ENCODE assay signal across 8 cellular contexts in genomic region chr3:169390310-169390731, GRCh38.
A peak's percentile ranks its signal among the peaks of the same experiment; 100 is the strongest.
DNase-seq lines count a peak whose midpoint lies in the region; ATAC-seq and FAIRE-seq lines count a peak whose summit lies in the region.

No MANE protein-coding gene starts in this region.

- no peaks in the 10 kb centered on the region for H3K36me3 ChIP-seq in SJCRH30
- H3K36me3 ChIP-seq in mucosa of rectum (ENCODE audit: control insufficient read depth in 2 of 2, insufficient read depth in 2 of 2, low read length in 2 of 2), result no peaks in the 10 kb centered on the region

- peaks cover 7% of the 10 kb centered on the region for H3K27me3 Mint-ChIP-seq in activated naive CD4-positive, alpha-beta T cell treated with anti-CD3 and anti-CD28 coated beads, Interleukin-2, amount 10 ng/mL, durations not matched to agents 7 days and 5 days

- no peaks in the 10 kb centered on the region for H3K4me1 Mint-ChIP-seq in activated naive CD4-positive, alpha-beta T cell treated with anti-CD3 and anti-CD28 coated beads, Interleukin-2, amount 10 ng/mL, durations not matched to agents 7 days and 5 days

- no peaks in the 10 kb centered on the region for H3K9me3 Mint-ChIP-seq in activated naive CD4-positive, alpha-beta T cell treated with anti-CD3 and anti-CD28 coated beads, Interleukin-2, amount 10 ng/mL, durations not matched to agents 7 days and 5 days

- no peak for FAIRE-seq in GM19239 (lab: Jason Lieb, UNC)

- peak; percentile 70 for ATAC-seq in HG02973 (IDR thresholded peaks at IDR 0.05; ENCODE audit: unreplicated experiment)

- H3K9ac ChIP-seq in mucosa of rectum (ENCODE audit: low read depth in 1 of 2, low read length in 2 of 2), result peak overlapping the region in 1 of 2 donors; percentile 54

- H3K27me3 ChIP-seq in SJCRH30, result no peaks in the 10 kb centered on the region
- no peaks in the 10 kb centered on the region for H3K27me3 ChIP-seq in mucosa of rectum (ENCODE audit: control insufficient read depth in 2 of 2, insufficient read depth in 2 of 2, low read length in 2 of 2)

- no peak overlapping the region for H3K4me3 Mint-ChIP-seq in activated naive CD4-positive, alpha-beta T cell treated with anti-CD3 and anti-CD28 coated beads, Interleukin-2, amount 10 ng/mL, durations not matched to agents 7 days and 5 days

- H3K9me3 ChIP-seq in SJCRH30 (replicated peaks) (no peaks in the 10 kb centered on the region), mucosa of rectum (ENCODE audit: control insufficient read depth in 2 of 2, low read length in 2 of 2) (no peaks in the 10 kb centered on the region)

- H3K36me3 Mint-ChIP-seq in activated naive CD4-positive, alpha-beta T cell treated with anti-CD3 and anti-CD28 coated beads, Interleukin-2, amount 10 ng/mL, durations not matched to agents 7 days and 5 days, result no peaks in the 10 kb centered on the region

- H3K4me3 ChIP-seq in SJCRH30, result no peak overlapping the region
- peak overlapping the region; percentile 8 to 38 for H3K4me3 ChIP-seq in mucosa of rectum (ENCODE audit: low read length in 2 of 2)

- H3K27ac Mint-ChIP-seq in activated naive CD4-positive, alpha-beta T cell treated with anti-CD3 and anti-CD28 coated beads, Interleukin-2, amount 10 ng/mL, durations not matched to agents 7 days and 5 days, result no peak overlapping the region

- H3K27ac ChIP-seq in SJCRH30 (no peak overlapping the region), mucosa of rectum (ENCODE audit: low read depth in 2 of 2, low read length in 2 of 2) (peak overlapping the region; percentile 79 to 84)

- DNase-seq in GM19239 (ENCODE audit: insufficient read length, low spot score) (peak; percentile 0), SJCRH30 (peak; percentile 33 to 61), T-helper 1 cell (no peak), inferior parietal cortex (ENCODE audit: extremely low spot score) (no peak)
- no peak for DNase-seq in activated T-cell treated with anti-CD3 and anti-CD28 coated beads, Interleukin-2, amount 50 U/mL, for 1 hour
- no peak for DNase-seq in activated naive CD4-positive, alpha-beta T cell treated with anti-CD3 and anti-CD28 coated beads, Interleukin-2, amount 10 ng/mL, durations not matched to agents 7 days and 5 days

- peaks cover 9% of the 10 kb centered on the region; the same call in 1 of the 2 replicates for H3K4me1 ChIP-seq in SJCRH30
- H3K4me1 ChIP-seq in mucosa of rectum (ENCODE audit: control insufficient read depth in 2 of 2, insufficient read depth in 2 of 2, low read length in 2 of 2), result peaks cover 17 to 28% of the 10 kb centered on the region in 2 donors

- CTCF ChIA-PET in activated naive CD4-positive, alpha-beta T cell treated with anti-CD3 and anti-CD28 coated beads, Interleukin-2, amount 10 ng/mL, durations not matched to agents 7 days and 5 days (lab: Charles Lee), result interaction anchor here (0.6 kb wide), 1 partner anchor 245 kb away, joined by 3 read pairs; no protein-coding TSS in a partner anchor

Comparison
In these comparisons a context has a peak if more than half of its experiments do, and no peak if none do; other contexts are left out.
1. DNase-seq: peak in GM19239 (single experiment) and SJCRH30 (2 of 2); none in activated T-cell treated with anti-CD3 and anti-CD28 coated beads, Interleukin-2, amount 50 U/mL, for 1 hour (single experiment), activated naive CD4-positive, alpha-beta T cell treated with anti-CD3 and anti-CD28 coated beads, Interleukin-2, amount 10 ng/mL, durations not matched to agents 7 days and 5 days (single experiment), T-helper 1 cell (0 of 5) and inferior parietal cortex (single experiment).